Comparison of ENCODE assay signal across 24 cellular contexts in genomic region chrX:39268207-39268606, GRCh38.
DNase-seq lines count a peak whose midpoint lies in the region; ATAC-seq and TF ChIP-seq lines count a peak whose summit lies in the region.
"Had no signal": no experiment of that assay in that cellular context is flagged by ENCODE, and none has a peak within 500 bp of the region (broad histone marks: within the 10 kb centered on the region; RNA-seq: fewer than 3 reads in every experiment).

No MANE protein-coding gene starts in this region.

- no peaks in the 10 kb centered on the region for H3K27me3 ChIP-seq in esophagus muscularis mucosa
- H3K27me3 ChIP-seq: BLaER1 had no signal

- H3K4me1 ChIP-seq in esophagus muscularis mucosa: no peaks in the 10 kb centered on the region

- H3K36me3 ChIP-seq in esophagus muscularis mucosa: no peaks in the 10 kb centered on the region
- H3K36me3 ChIP-seq: BLaER1 had no signal

- intact Hi-C loops in activated CD8-positive, alpha-beta T cell treated with anti-CD3 and anti-CD28 coated beads for 36 hours (cut with micrococcal nuclease): no loop called here
- intact Hi-C loops in esophagus muscularis mucosa (cut with DNase I) (no loop called here), lower leg skin (cut with DNase I; ENCODE audit: low total_unique reads) (no loop called here)

- H3K27ac Mint-ChIP-seq in activated CD8-positive, alpha-beta T cell treated with anti-CD3 and anti-CD28 coated beads for 36 hours: peak overlapping the region; percentile 86
- no peak overlapping the region for H3K27ac Mint-ChIP-seq in activated CD8-positive, alpha-beta T cell treated with anti-CD3 and anti-CD28 coated beads, Interleukin-2, amount 10 ng/mL, durations not matched to agents 7 days and 5 days
- peak overlapping the region; percentile 10 to 69 for H3K27ac Mint-ChIP-seq in activated naive CD4-positive, alpha-beta T cell treated with anti-CD3 and anti-CD28 coated beads, Interleukin-2, amount 50 U/mL, for 72 hours
- no peak overlapping the region for H3K27ac Mint-ChIP-seq in activated naive CD4-positive, alpha-beta T cell treated with anti-CD3 and anti-CD28 coated beads, Interleukin-2, amount 10 ng/mL, durations not matched to agents 7 days and 5 days
- H3K27ac Mint-ChIP-seq in activated naive CD8-positive, alpha-beta T cell treated with anti-CD3 and anti-CD28 coated beads for 36 hours: peak overlapping the region; percentile 26
- peak overlapping the region; percentile 48 for H3K27ac Mint-ChIP-seq in stimulated activated effector memory CD8-positive, alpha-beta T cell treated with anti-CD3 and anti-CD28 coated beads, Interleukin-12 subunit alpha, Interleukin-12 subunit beta, amount 100 ng/mL, for 72 hours
- H3K27ac Mint-ChIP-seq: CD4-positive, alpha-beta T cell; GM23338; H9 had no signal

- no peaks in the 10 kb centered on the region for H3K27me3 Mint-ChIP-seq in activated CD8-positive, alpha-beta T cell treated with anti-CD3 and anti-CD28 coated beads for 36 hours
- H3K27me3 Mint-ChIP-seq in activated CD8-positive, alpha-beta T cell treated with anti-CD3 and anti-CD28 coated beads, Interleukin-2, amount 10 ng/mL, durations not matched to agents 7 days and 5 days (ENCODE audit: low read depth): no peaks in the 10 kb centered on the region
- no peaks in the 10 kb centered on the region for H3K27me3 Mint-ChIP-seq in activated naive CD4-positive, alpha-beta T cell treated with anti-CD3 and anti-CD28 coated beads, Interleukin-2, amount 10 ng/mL, durations not matched to agents 7 days and 5 days
- no peaks in the 10 kb centered on the region for H3K27me3 Mint-ChIP-seq in activated naive CD8-positive, alpha-beta T cell treated with anti-CD3 and anti-CD28 coated beads for 36 hours
- H3K27me3 Mint-ChIP-seq: CD4-positive, alpha-beta T cell had no signal

- no peak overlapping the region for H3K4me3 ChIP-seq in esophagus muscularis mucosa
- H3K4me3 ChIP-seq in lower leg skin (ENCODE audit: low read depth, poor library complexity, severe bottlenecking): no peak overlapping the region
- H3K4me3 ChIP-seq: BLaER1, GM23338 had no signal

- DNase-seq in activated CD8-positive, alpha-beta T cell treated with anti-CD3 and anti-CD28 coated beads for 36 hours: no peak
- no peak for DNase-seq in activated CD8-positive, alpha-beta T cell treated with anti-CD3 and anti-CD28 coated beads, Interleukin-2, amount 10 ng/mL, durations not matched to agents 7 days and 5 days
- DNase-seq in activated naive CD4-positive, alpha-beta T cell treated with anti-CD3 and anti-CD28 coated beads, Interleukin-2, amount 50 U/mL, for 72 hours (ENCODE audit: low spot score in 2 of 2): no peak
- DNase-seq in activated naive CD4-positive, alpha-beta T cell treated with anti-CD3 and anti-CD28 coated beads, Interleukin-2, amount 10 ng/mL, durations not matched to agents 7 days and 5 days: no peak
- no peak for DNase-seq in activated naive CD8-positive, alpha-beta T cell treated with anti-CD3 and anti-CD28 coated beads for 36 hours
- DNase-seq in stimulated activated effector memory CD8-positive, alpha-beta T cell treated with anti-CD3 and anti-CD28 coated beads, Interleukin-12 subunit alpha, Interleukin-12 subunit beta, amount 100 ng/mL, for 72 hours (ENCODE audit: low spot score in 2 of 2): no peak
- DNase-seq in esophagus muscularis mucosa (ENCODE audit: extremely low spot score): no peak
- no peak for DNase-seq in lower leg skin (ENCODE audit: low spot score in 2 of 2)
- DNase-seq: CD4-positive, alpha-beta T cell; H9; Karpas-422; NCI-H1092 treated with DMSO at 0.1 percent for 48 hours; NCI-H1436; NCI-H187; NCI-H2081 treated with DMSO at 0.1 percent for 48 hours; NCI-H2171; NCI-H226; NCI-H510A; NCI-H69; Right ventricle myocardium superior; RPMI8226 had no signal

- TF ChIP-seq POLR2A in esophagus muscularis mucosa (IDR thresholded peaks at IDR 0.05; ENCODE audit: low read depth) (no peak), lower leg skin (IDR thresholded peaks at IDR 0.05) (no peak)

- peaks cover 43% of the 10 kb centered on the region for H3K4me1 Mint-ChIP-seq in activated CD8-positive, alpha-beta T cell treated with anti-CD3 and anti-CD28 coated beads for 36 hours (ENCODE audit: low read depth)
- peaks cover 16% of the 10 kb centered on the region for H3K4me1 Mint-ChIP-seq in activated CD8-positive, alpha-beta T cell treated with anti-CD3 and anti-CD28 coated beads, Interleukin-2, amount 10 ng/mL, durations not matched to agents 7 days and 5 days (ENCODE audit: low read depth)
- no peaks in the 10 kb centered on the region for H3K4me1 Mint-ChIP-seq in activated naive CD4-positive, alpha-beta T cell treated with anti-CD3 and anti-CD28 coated beads, Interleukin-2, amount 10 ng/mL, durations not matched to agents 7 days and 5 days
- H3K4me1 Mint-ChIP-seq in activated naive CD8-positive, alpha-beta T cell treated with anti-CD3 and anti-CD28 coated beads for 36 hours: peaks cover 35% of the 10 kb centered on the region
- H3K4me1 Mint-ChIP-seq in stimulated activated effector memory CD8-positive, alpha-beta T cell treated with anti-CD3 and anti-CD28 coated beads, Interleukin-12 subunit alpha, Interleukin-12 subunit beta, amount 100 ng/mL, for 72 hours: peaks cover 20% of the 10 kb centered on the region
- H3K4me1 Mint-ChIP-seq: GM23338, H9 had no signal

- CTCF ChIA-PET in activated CD8-positive, alpha-beta T cell treated with anti-CD3 and anti-CD28 coated beads for 36 hours (lab: Charles Lee): interaction anchor here (0.7 to 1.6 kb wide), 3 partner anchors 26 to 239 kb away, joined by 3 to 4 read pairs (median 3); no protein-coding TSS in a partner anchor
- CTCF ChIA-PET in activated CD8-positive, alpha-beta T cell treated with anti-CD3 and anti-CD28 coated beads, Interleukin-2, amount 10 ng/mL, durations not matched to agents 7 days and 5 days (lab: Charles Lee): no interaction called here
- CTCF ChIA-PET in activated naive CD4-positive, alpha-beta T cell treated with anti-CD3 and anti-CD28 coated beads, Interleukin-2, amount 10 ng/mL, durations not matched to agents 7 days and 5 days (lab: Charles Lee): no interaction called here

- no peak overlapping the region for H3K27ac ChIP-seq in esophagus muscularis mucosa (replicated peaks in 1 of 4)
- H3K27ac ChIP-seq: BLaER1 had no signal

- H3K36me3 Mint-ChIP-seq in activated CD8-positive, alpha-beta T cell treated with anti-CD3 and anti-CD28 coated beads for 36 hours (ENCODE audit: low read depth): peaks cover 19% of the 10 kb centered on the region
- peaks cover 4% of the 10 kb centered on the region for H3K36me3 Mint-ChIP-seq in activated CD8-positive, alpha-beta T cell treated with anti-CD3 and anti-CD28 coated beads, Interleukin-2, amount 10 ng/mL, durations not matched to agents 7 days and 5 days (ENCODE audit: low read depth)
- H3K36me3 Mint-ChIP-seq in activated naive CD4-positive, alpha-beta T cell treated with anti-CD3 and anti-CD28 coated beads, Interleukin-2, amount 50 U/mL, for 72 hours: peaks cover 20 to 23% of the 10 kb centered on the region in 2 donors
- H3K36me3 Mint-ChIP-seq in activated naive CD4-positive, alpha-beta T cell treated with anti-CD3 and anti-CD28 coated beads, Interleukin-2, amount 10 ng/mL, durations not matched to agents 7 days and 5 days: no peaks in the 10 kb centered on the region
- H3K36me3 Mint-ChIP-seq in activated naive CD8-positive, alpha-beta T cell treated with anti-CD3 and anti-CD28 coated beads for 36 hours: peaks cover 15% of the 10 kb centered on the region
- no peaks in the 10 kb centered on the region for H3K36me3 Mint-ChIP-seq in stimulated activated effector memory CD8-positive, alpha-beta T cell treated with anti-CD3 and anti-CD28 coated beads, Interleukin-12 subunit alpha, Interleukin-12 subunit beta, amount 100 ng/mL, for 72 hours

- ATAC-seq in activated CD8-positive, alpha-beta T cell treated with anti-CD3 and anti-CD28 coated beads for 36 hours: no peak
- ATAC-seq in activated CD8-positive, alpha-beta T cell treated with anti-CD3 and anti-CD28 coated beads, Interleukin-2, amount 10 ng/mL, durations not matched to agents 7 days and 5 days: no peak
- peak in 1 of 2 donors; percentile 61 for ATAC-seq in activated naive CD4-positive, alpha-beta T cell treated with anti-CD3 and anti-CD28 coated beads, Interleukin-2, amount 50 U/mL, for 72 hours
- ATAC-seq in stimulated activated effector memory CD8-positive, alpha-beta T cell treated with anti-CD3 and anti-CD28 coated beads, Interleukin-12 subunit alpha, Interleukin-12 subunit beta, amount 100 ng/mL, for 72 hours: no peak
- ATAC-seq: GM23338, HepG2 had no signal

- TF ChIP-seq EP300 in esophagus muscularis mucosa (IDR thresholded peaks at IDR 0.05): no peak

- H3K9me3 Mint-ChIP-seq in activated CD8-positive, alpha-beta T cell treated with anti-CD3 and anti-CD28 coated beads for 36 hours: peaks cover 23% of the 10 kb centered on the region
- H3K9me3 Mint-ChIP-seq in activated CD8-positive, alpha-beta T cell treated with anti-CD3 and anti-CD28 coated beads, Interleukin-2, amount 10 ng/mL, durations not matched to agents 7 days and 5 days (ENCODE audit: insufficient read depth): peaks cover 4% of the 10 kb centered on the region
- H3K9me3 Mint-ChIP-seq in activated naive CD4-positive, alpha-beta T cell treated with anti-CD3 and anti-CD28 coated beads, Interleukin-2, amount 50 U/mL, for 72 hours: peaks cover 13 to 26% of the 10 kb centered on the region in 2 donors
- H3K9me3 Mint-ChIP-seq in activated naive CD4-positive, alpha-beta T cell treated with anti-CD3 and anti-CD28 coated beads, Interleukin-2, amount 10 ng/mL, durations not matched to agents 7 days and 5 days: peaks cover 5% of the 10 kb centered on the region
- H3K9me3 Mint-ChIP-seq in activated naive CD8-positive, alpha-beta T cell treated with anti-CD3 and anti-CD28 coated beads for 36 hours: peaks cover 19% of the 10 kb centered on the region
- peaks cover 3% of the 10 kb centered on the region for H3K9me3 Mint-ChIP-seq in stimulated activated effector memory CD8-positive, alpha-beta T cell treated with anti-CD3 and anti-CD28 coated beads, Interleukin-12 subunit alpha, Interleukin-12 subunit beta, amount 100 ng/mL, for 72 hours

- no peak for TF ChIP-seq CTCF in activated CD8-positive, alpha-beta T cell treated with anti-CD3 and anti-CD28 coated beads for 36 hours (IDR thresholded peaks at IDR 0.05)
- TF ChIP-seq CTCF in esophagus muscularis mucosa (IDR thresholded peaks at IDR 0.05): no peak
- TF ChIP-seq CTCF in lower leg skin (IDR thresholded peaks at IDR 0.05): no peak

- H3K9me3 ChIP-seq in esophagus muscularis mucosa: peaks cover 0 to 5% (median 0%) of the 10 kb centered on the region in 4 donors

- POLR2A ChIA-PET in activated CD8-positive, alpha-beta T cell treated with anti-CD3 and anti-CD28 coated beads for 36 hours (lab: Charles Lee): no interaction called here
- POLR2A ChIA-PET in activated CD8-positive, alpha-beta T cell treated with anti-CD3 and anti-CD28 coated beads, Interleukin-2, amount 10 ng/mL, durations not matched to agents 7 days and 5 days (lab: Charles Lee): no interaction called here

- H3K4me3 Mint-ChIP-seq in activated CD8-positive, alpha-beta T cell treated with anti-CD3 and anti-CD28 coated beads for 36 hours: no peak overlapping the region
- no peak overlapping the region for H3K4me3 Mint-ChIP-seq in activated CD8-positive, alpha-beta T cell treated with anti-CD3 and anti-CD28 coated beads, Interleukin-2, amount 10 ng/mL, durations not matched to agents 7 days and 5 days
- no peak overlapping the region for H3K4me3 Mint-ChIP-seq in activated naive CD4-positive, alpha-beta T cell treated with anti-CD3 and anti-CD28 coated beads, Interleukin-2, amount 10 ng/mL, durations not matched to agents 7 days and 5 days
- H3K4me3 Mint-ChIP-seq in activated naive CD8-positive, alpha-beta T cell treated with anti-CD3 and anti-CD28 coated beads for 36 hours: no peak overlapping the region
- H3K4me3 Mint-ChIP-seq in stimulated activated effector memory CD8-positive, alpha-beta T cell treated with anti-CD3 and anti-CD28 coated beads, Interleukin-12 subunit alpha, Interleukin-12 subunit beta, amount 100 ng/mL, for 72 hours: peak overlapping the region; percentile 3
- H3K4me3 Mint-ChIP-seq: CD4-positive, alpha-beta T cell; GM23338; H9 had no signal

Comparison
In these comparisons a context has a peak if more than half of its experiments do, and no peak if none do; other contexts are left out.
1. H3K27ac Mint-ChIP-seq: peak in activated CD8-positive, alpha-beta T cell treated with anti-CD3 and anti-CD28 coated beads for 36 hours (single experiment), activated naive CD4-positive, alpha-beta T cell treated with anti-CD3 and anti-CD28 coated beads, Interleukin-2, amount 50 U/mL, for 72 hours (2 of 2), activated naive CD8-positive, alpha-beta T cell treated with anti-CD3 and anti-CD28 coated beads for 36 hours (single experiment) and stimulated activated effector memory CD8-positive, alpha-beta T cell treated with anti-CD3 and anti-CD28 coated beads, Interleukin-12 subunit alpha, Interleukin-12 subunit beta, amount 100 ng/mL, for 72 hours (single experiment); none in activated CD8-positive, alpha-beta T cell treated with anti-CD3 and anti-CD28 coated beads, Interleukin-2, amount 10 ng/mL, durations not matched to agents 7 days and 5 days (single experiment) and activated naive CD4-positive, alpha-beta T cell treated with anti-CD3 and anti-CD28 coated beads, Interleukin-2, amount 10 ng/mL, durations not matched to agents 7 days and 5 days (single experiment).